ENCODE assay signal across 21 cellular contexts in the genomic region with DNA sequence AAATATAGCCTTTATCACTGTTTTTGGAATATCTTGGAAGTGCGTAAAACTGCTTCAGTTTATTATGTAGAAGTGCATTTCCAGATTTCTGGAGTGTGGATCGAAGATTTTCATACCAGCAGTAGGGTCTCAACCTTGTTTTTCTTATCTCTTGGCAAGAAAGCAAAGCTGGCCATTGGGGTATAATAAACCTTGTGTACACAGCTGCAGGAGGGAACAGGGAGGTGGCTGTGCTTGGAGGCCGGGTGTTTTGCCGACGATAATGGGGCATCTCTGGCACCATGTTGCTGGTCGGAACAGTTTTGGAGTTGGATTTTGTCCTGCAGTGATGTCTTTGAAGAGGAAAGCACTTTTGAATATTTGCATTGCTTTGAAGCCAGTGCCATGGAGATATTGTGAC. TPM values are rescaled to one million over a fixed set of nuclear protein-coding genes. Genes with fewer than 3 reads are reported as not detected.
DNase-seq lines count a peak whose midpoint lies in the region; ATAC-seq and TF ChIP-seq lines count a peak whose summit lies in the region.
"Had no signal": no experiment of that assay in that cellular context is flagged by ENCODE, and none has a peak within 500 bp of the region (broad histone marks: within the 10 kb centered on the region; RNA-seq: fewer than 3 reads in every experiment).

No MANE protein-coding gene starts in this region.

- H3K36me3 ChIP-seq in heart left ventricle (no peaks in the 10 kb centered on the region), hepatocyte (replicated peaks; ENCODE audit: insufficient read depth, low read depth) (no peaks in the 10 kb centered on the region)

- H3K27me3 Mint-ChIP-seq in type B pancreatic cell = no peaks in the 10 kb centered on the region

- no peak for TF ChIP-seq CTCF in heart left ventricle (IDR thresholded peaks at IDR 0.05)
- TF ChIP-seq CTCF in hepatocyte (IDR thresholded peaks at IDR 0.05; ENCODE audit: poor library complexity) = no peak
- TF ChIP-seq CTCF in type B pancreatic cell (conservative IDR thresholded peaks at IDR 0.05) = no peak

- H3K79me2 ChIP-seq in hepatocyte = peaks cover 11% of the 10 kb centered on the region

- intact Hi-C loops in heart left ventricle (cut with DNase I) (no loop called here), left cardiac atrium (cut with DNase I) (no loop called here)

- H3K4me2 ChIP-seq in hepatocyte = peak overlapping the region; percentile 49
- H3K4me2 ChIP-seq: KMS-11 had no signal

- DNase-seq in heart left ventricle (no peak), left cardiac atrium (no peak), NCI-H510A treated with DMSO at 0.1 percent for 48 hours (lab: John Stamatoyannopoulos, UW) (peak; percentile 63), hepatocyte (ENCODE audit: low spot score) (no peak), type B pancreatic cell (ENCODE audit: extremely low spot score, unreplicated experiment) (no peak), G401 (ENCODE audit: low spot score) (no peak)
- DNase-seq: activated CD4-positive, alpha-beta T cell treated with anti-CD3 and anti-CD28 coated beads, Interleukin-2, amount 50 U/mL, for 4 hours; activated T-cell treated with anti-CD3 and anti-CD28 coated beads for 4 hours; amygdala; central memory CD4-positive, alpha-beta T cell; erythroblast; foreskin melanocyte; midbrain; NCI-H446 treated with DMSO at 0.1 percent for 48 hours; OCI-M1; SIG-M5; stimulated activated CD4-positive, alpha-beta T cell treated with anti-CD3 and anti-CD28 coated beads, Interleukin-15, amount 100 ng/mL, for 24 hours; T-helper 1 cell had no signal

- H2AFZ ChIP-seq in hepatocyte = no peak overlapping the region

- H3K36me3 Mint-ChIP-seq in type B pancreatic cell = no peaks in the 10 kb centered on the region

- H3K4me1 ChIP-seq in heart left ventricle = peaks cover 5 to 77% (median 44%) of the 10 kb centered on the region in 12 donors
- peaks cover 17% of the 10 kb centered on the region for H3K4me1 ChIP-seq in hepatocyte (ENCODE audit: insufficient read depth)

- no peaks in the 10 kb centered on the region for H3K9me3 Mint-ChIP-seq in type B pancreatic cell

- H3K4me3 Mint-ChIP-seq in type B pancreatic cell = peak overlapping the region; percentile 51

- WGBS in heart left ventricle, 4 donors = 29 to 39% (median 36%) methylated on average over 6 of the region's 6 CpGs
- WGBS in hepatocyte (ENCODE audit: low lambda C conversion rate, missing lambda C conversion rate) = 59% methylated on average over 6 of the region's 6 CpGs

- H3K27me3 ChIP-seq in heart left ventricle (no peaks in the 10 kb centered on the region), hepatocyte (no peaks in the 10 kb centered on the region)

- no peaks in the 10 kb centered on the region for H3K9me2 ChIP-seq in hepatocyte (replicated peaks; ENCODE audit: insufficient read depth)

- peak overlapping the region; percentile 56 for H3K27ac Mint-ChIP-seq in type B pancreatic cell

- H3K27ac ChIP-seq in heart left ventricle (peak overlapping the region in 2 of 12 donors; percentile 11 to 28), hepatocyte (no peak overlapping the region)
- H3K27ac ChIP-seq: KMS-11 had no signal

- in situ Hi-C loops in G401 (cut with HindIII; ENCODE audit: low sequenced_read_pairs) = no loop called here

- ATAC-seq in heart left ventricle = peak in 3 of 4 donors; percentile 24 to 47 (median 28)
- ATAC-seq in left cardiac atrium = no peak
- ATAC-seq in HG03159 (IDR thresholded peaks at IDR 0.05; ENCODE audit: unreplicated experiment) = no peak
- no peak for ATAC-seq in HG03442 (IDR thresholded peaks at IDR 0.05; ENCODE audit: unreplicated experiment)

- H3K4me3 ChIP-seq in heart left ventricle (no peak overlapping the region), hepatocyte (no peak overlapping the region)

- no peak for TF ChIP-seq POLR2A in heart left ventricle (IDR thresholded peaks at IDR 0.05)

- no peaks in the 10 kb centered on the region for H4K20me1 ChIP-seq in hepatocyte (ENCODE audit: insufficient read depth, poor library complexity, severe bottlenecking)

- H3K4me1 Mint-ChIP-seq in type B pancreatic cell (ENCODE audit: unreplicated experiment) = peaks cover 60% of the 10 kb centered on the region

- H3K9me3 ChIP-seq in heart left ventricle (no peaks in the 10 kb centered on the region), hepatocyte (ENCODE audit: low read depth) (no peaks in the 10 kb centered on the region)

RNA-seq across cellular contexts. Expression of a gene that starts 28.2 kb away (rescaled TPM):
- total RNA-seq in heart left ventricle (100 to 1,000 TPM in 7 of 9 donors, 10 to 100 TPM in 2; 74.9 to 242 (median 121) TPM), left cardiac atrium (100 to 1,000 TPM; 110 to 137 TPM), hepatocyte (33.6 and 40.8 TPM in 2 replicates), type B pancreatic cell (ENCODE audit: low replicate concordance) (54.6 and 68.3 TPM in 2 replicates)
- polyA plus RNA-seq in heart left ventricle (10 to 100 TPM; 53.6 to 92.0 TPM), hepatocyte (21.7 and 23.0 TPM in 2 replicates)
- total RNA-seq in G401 (2014; rRNA removed; shearing (Covaris generic)) = 0.31 TPM in 1 of 2 replicates, not detected in the other

Comparison
In these comparisons a context has a peak if more than half of its experiments do, and no peak if none do; other contexts are left out.
1. ATAC-seq: peak in heart left ventricle (3 of 4); none in left cardiac atrium (0 of 2), HG03159 (single experiment) and HG03442 (single experiment).
2. RNA of a gene that starts 28.2 kb away (total RNA-seq): 110 to 137 TPM in left cardiac atrium, 74.9 to 242 TPM in heart left ventricle, 54.6 to 68.3 TPM in type B pancreatic cell and 33.6 to 40.8 TPM in hepatocyte; 0.31 TPM in G401; every median in the first group is over 10 times any median in the second.